8 cellular contexts compared by ENCODE assay signal in genomic region chr1:164748253-164748899, GRCh38.
DNase-seq lines count a peak whose midpoint lies in the region; ATAC-seq and TF ChIP-seq lines count a peak whose summit lies in the region.

No MANE protein-coding gene starts in this region.

- H3K36me3 ChIP-seq in right atrium auricular region: no peaks in the 10 kb centered on the region

- intact Hi-C loops in sciatic nerve (cut with DNase I): no loop called here
- intact Hi-C loops in left colon (cut with DNase I, micrococcal nuclease): no loop called here

- POLR2A ChIA-PET in GM10248 (lab: Yijun Ruan, JAX): no interaction called here

- no peak overlapping the region for H3K4me3 ChIP-seq in right atrium auricular region

- DNase-seq in ELF-1 (ENCODE audit: low read depth, low spot score) (peak; percentile 23), amniotic epithelial cell (ENCODE audit: low read depth) (peak; percentile 100), right atrium auricular region (ENCODE audit: low spot score) (no peak), sciatic nerve (ENCODE audit: low spot score) (no peak), KBM-7 (no peak), GM10248 (ENCODE audit: extremely low spot score) (no peak), left colon (no peak)
- DNase-seq in activated CD4-positive, CD25-positive, alpha-beta regulatory T cell (lab: John Stamatoyannopoulos, UW): no peak

- H3K4me1 ChIP-seq in right atrium auricular region: peaks cover 0 to 51% of the 10 kb centered on the region in 2 donors

- in situ Hi-C loops in KBM-7 (cut with MboI; ENCODE audit: low pct_unique_long_range_greater_than_20kb, low sequenced_read_pairs): no loop called here

- no peak for TF ChIP-seq CTCF in right atrium auricular region (IDR thresholded peaks at IDR 0.05)
- no peak for TF ChIP-seq CTCF in GM10248 (IDR thresholded peaks at IDR 0.05; ENCODE audit: control extremely low read depth, extremely low read depth, low read depth, missing control alignments)

- H3K9me3 ChIP-seq in right atrium auricular region: no peaks in the 10 kb centered on the region

- H3K27me3 ChIP-seq in right atrium auricular region: no peaks in the 10 kb centered on the region

- peak overlapping the region; percentile 66 to 88 for H3K27ac ChIP-seq in right atrium auricular region

- peak; percentile 90 for ATAC-seq in sciatic nerve
- no peak for ATAC-seq in left colon

- CTCF ChIA-PET in GM10248 (lab: Yijun Ruan, JAX): interaction anchor here (1.4 kb wide), 1 partner anchor 46 kb away, joined by 5 read pairs; no protein-coding TSS in a partner anchor

Comparison
In these comparisons a context has a peak if more than half of its experiments do, and no peak if none do; other contexts are left out.
1. DNase-seq: peak in ELF-1 (single experiment) and amniotic epithelial cell (single experiment); none in right atrium auricular region (single experiment), sciatic nerve (single experiment), KBM-7 (single experiment), activated CD4-positive, CD25-positive, alpha-beta regulatory T cell (0 of 4), GM10248 (single experiment) and left colon (0 of 2).